8 cellular contexts compared by ENCODE assay signal in genomic region chr6:8063762-8064637, GRCh38. TPM values are rescaled to one million over a fixed set of nuclear protein-coding genes. Genes with fewer than 3 reads are reported as not detected.
DNase-seq lines count a peak whose midpoint lies in the region; ATAC-seq and TF ChIP-seq lines count a peak whose summit lies in the region.

Gene BLOC1S5 (minus strand): TSS chr6:8064389. CDS start chr6:8064376, 13 bp downstream.

- H3K4me1 Mint-ChIP-seq in chondrocyte (ENCODE audit: low read depth), result peaks cover 10% of the 10 kb centered on the region

- H3K27ac Mint-ChIP-seq in chondrocyte (ENCODE audit: unreplicated experiment), result peak within 1 kb of the TSS; percentile 89

- peak; percentile 98 to 99 for DNase-seq in AML-193 (lab: John Stamatoyannopoulos, UW)
- DNase-seq in NCI-H510A treated with DMSO at 0.1 percent for 48 hours (lab: John Stamatoyannopoulos, UW), result peak; percentile 78
- DNase-seq in activated CD4-positive, alpha-beta T cell treated with anti-CD3 and anti-CD28 coated beads for 24 hours (ENCODE audit: low read depth in 2 of 2), result peak; percentile 95 to 96
- peak; percentile 98 for DNase-seq in chondrocyte (ENCODE audit: low spot score)
- peak; percentile 93 for DNase-seq in kidney epithelial cell (ENCODE audit: low read depth)
- DNase-seq in stimulated activated CD4-positive, alpha-beta T cell treated with anti-CD3 and anti-CD28 coated beads, Interleukin-15, amount 100 ng/mL, for 48 hours (ENCODE audit: low read depth in 2 of 2), result peak; percentile 94 to 96

- peak; percentile 82 for ATAC-seq in HG03439 (IDR thresholded peaks at IDR 0.05; ENCODE audit: unreplicated experiment)

- H3K27me3 ChIP-seq in kidney epithelial cell (ENCODE audit: control insufficient read depth, insufficient read depth, low read length), result no peaks in the 10 kb centered on the region

- peak; percentile 75 for TF ChIP-seq POLR2A in GM19193 (IDR thresholded peaks at IDR 0.05; ENCODE audit: extremely low read depth, insufficient read depth, insufficient read length)

- H3K27me3 Mint-ChIP-seq in chondrocyte (ENCODE audit: low read depth), result no peaks in the 10 kb centered on the region

- peak within 1 kb of the TSS; percentile 97 for H3K4me3 ChIP-seq in kidney epithelial cell (ENCODE audit: low read depth, low read length)

- TF ChIP-seq CTCF in chondrocyte (IDR thresholded peaks at IDR 0.05) (peak; percentile 35), kidney epithelial cell (IDR thresholded peaks at IDR 0.05; ENCODE audit: insufficient read depth, low read length, poor library complexity, severe bottlenecking) (peak; percentile 17)

- no peaks in the 10 kb centered on the region for H3K36me3 ChIP-seq in kidney epithelial cell (ENCODE audit: control insufficient read depth, insufficient read depth, low read length)

- no peaks in the 10 kb centered on the region for H3K9me3 Mint-ChIP-seq in chondrocyte (ENCODE audit: low read depth)

- no peaks in the 10 kb centered on the region for H3K36me3 Mint-ChIP-seq in chondrocyte (ENCODE audit: low read depth)

- H3K4me3 Mint-ChIP-seq in chondrocyte (ENCODE audit: unreplicated experiment), result peak within 1 kb of the TSS; percentile 91

RNA-seq across cellular contexts. Expression of gene BLOC1S5, which starts in this region (rescaled TPM):
- total RNA-seq in chondrocyte, result 9.4 to 10.2 TPM (median 10.0 TPM) in 3 replicates
- total RNA-seq in kidney epithelial cell, result 14.8 and 22.0 TPM in 2 replicates

Comparison
In these comparisons a context has a peak if more than half of its experiments do, and no peak if none do; other contexts are left out.
1. Peak in every context shown above with its lines: DNase-seq, ATAC-seq and H3K4me3 ChIP-seq.